24 cellular contexts compared by ENCODE assay signal in genomic region chr1:67823645-67824044, GRCh38. TPM values are rescaled to one million over a fixed set of nuclear protein-coding genes. Genes with fewer than 3 reads are reported as not detected.
"Had no signal": no experiment of that assay in that cellular context is flagged by ENCODE, and none has a peak within 500 bp of the region (broad histone marks: within the 10 kb centered on the region; RNA-seq: fewer than 3 reads in every experiment).

No MANE protein-coding gene starts in this region.

- H3K27ac Mint-ChIP-seq: activated B cell treated with CpG ODN at 0.5 μM for 24 hours; activated CD4-positive, alpha-beta T cell treated with anti-CD3 and anti-CD28 coated beads for 36 hours; activated T-helper 2 cell treated with anti-CD3 and anti-CD28 coated beads, Interferon-gamma antibody, Interleukin-2, Interleukin-4, amounts not matched to agents 10 μg/mL and 5 μg/mL and 100 μg/mL, durations not matched to agents 14 hours and 24 hours and 36 hours; memory B cell; nephron; stimulated activated naive CD8-positive, alpha-beta T cell treated with anti-CD3 and anti-CD28 coated beads, Interleukin-15, amount 100 ng/mL, for 72 hours; T-helper 1 cell treated with Interleukin-12 subunit alpha and Interleukin-12 subunit beta and Interleukin-4 antibody, amounts not matched to agents 30 μg/mL and 1 μg/mL, for 36 hours had no signal

- H3K9me3 Mint-ChIP-seq: activated B cell treated with CpG ODN at 0.5 μM for 24 hours; activated T-cell treated with anti-CD3 and anti-CD28 coated beads, Interleukin-2, amount 50 U/mL, for 4 hours; activated T-helper 2 cell treated with anti-CD3 and anti-CD28 coated beads, Interferon-gamma antibody, Interleukin-2, Interleukin-4, amounts not matched to agents 10 μg/mL and 5 μg/mL and 100 μg/mL, durations not matched to agents 14 hours and 24 hours and 36 hours; memory B cell; nephron; stimulated activated naive CD8-positive, alpha-beta T cell treated with anti-CD3 and anti-CD28 coated beads, Interleukin-15, amount 100 ng/mL, for 72 hours; T-helper 1 cell treated with Interleukin-12 subunit alpha and Interleukin-12 subunit beta and Interleukin-4 antibody, amounts not matched to agents 30 μg/mL and 1 μg/mL, for 36 hours had no signal

- H3K4me3 Mint-ChIP-seq: activated B cell treated with CpG ODN at 0.5 μM for 24 hours; activated CD4-positive, alpha-beta T cell treated with anti-CD3 and anti-CD28 coated beads for 36 hours; activated T-cell treated with anti-CD3 and anti-CD28 coated beads, Interleukin-2, amount 50 U/mL, for 4 hours; brain; memory B cell; nephron; stimulated activated naive CD8-positive, alpha-beta T cell treated with anti-CD3 and anti-CD28 coated beads, Interleukin-15, amount 100 ng/mL, for 72 hours; T-helper 1 cell treated with Interleukin-12 subunit alpha and Interleukin-12 subunit beta and Interleukin-4 antibody, amounts not matched to agents 30 μg/mL and 1 μg/mL, for 36 hours had no signal

- H3K27me3 ChIP-seq: heart left ventricle, right lobe of liver, suprapubic skin, uterus had no signal

- H3K4me3 ChIP-seq: heart left ventricle, right lobe of liver, skin epidermis, suprapubic skin, uterus had no signal

- H3K4me1 Mint-ChIP-seq: activated B cell treated with CpG ODN at 0.5 μM for 24 hours; activated CD4-positive, alpha-beta T cell treated with anti-CD3 and anti-CD28 coated beads for 36 hours; memory B cell; stimulated activated naive CD8-positive, alpha-beta T cell treated with anti-CD3 and anti-CD28 coated beads, Interleukin-15, amount 100 ng/mL, for 72 hours had no signal

- H3K36me3 Mint-ChIP-seq: brain, memory B cell had no signal

- H3K36me3 ChIP-seq: right lobe of liver, suprapubic skin, uterus had no signal

- ATAC-seq: activated CD4-positive, alpha-beta T cell treated with anti-CD3 and anti-CD28 coated beads for 36 hours; activated T-cell treated with anti-CD3 and anti-CD28 coated beads, Interleukin-2, amount 50 U/mL, for 4 hours; heart left ventricle; stimulated activated naive CD8-positive, alpha-beta T cell treated with anti-CD3 and anti-CD28 coated beads, Interleukin-15, amount 100 ng/mL, for 72 hours had no signal

- H3K9me3 ChIP-seq: heart left ventricle, right lobe of liver, suprapubic skin, uterus had no signal

- H3K27ac ChIP-seq: heart left ventricle, right lobe of liver, suprapubic skin had no signal

- DNase-seq: activated B cell treated with CpG ODN at 0.5 μM for 24 hours; activated CD4-positive, alpha-beta T cell treated with anti-CD3 and anti-CD28 coated beads for 36 hours; activated CD4-positive, alpha-beta T cell treated with anti-CD3 and anti-CD28 coated beads, Interleukin-2, amount 50 U/mL, for 48 hours; activated CD8-positive, alpha-beta memory T cell treated with anti-CD3 and anti-CD28 coated beads, Interleukin-2, amount 50 U/mL, for 48 hours; activated naive CD4-positive, alpha-beta T cell; activated T-cell treated with anti-CD3 and anti-CD28 coated beads, Interleukin-2, amount 50 U/mL, for 4 hours; amygdala; dermis blood vessel endothelial cell; effector CD8-positive, alpha-beta T cell; erythroblast; heart left ventricle; right lobe of liver; stimulated activated CD4-positive, alpha-beta T cell treated with anti-CD3 and anti-CD28 coated beads, Interleukin-1b, Interleukin-23, amount 100 ng/mL, for 48 hours; stimulated activated naive CD8-positive, alpha-beta T cell treated with anti-CD3 and anti-CD28 coated beads, Interleukin-15, amount 100 ng/mL, for 72 hours; T1000; trophoblast cell; uterus had no signal

RNA-seq across cellular contexts. Expression of gene GNG12, which starts 9.6 kb away (rescaled TPM):
- total RNA-seq: activated B cell treated with CpG ODN at 0.5 μM for 24 hours had no signal
